Comparison of ENCODE assay signal across 10 cellular contexts in the genomic region with DNA sequence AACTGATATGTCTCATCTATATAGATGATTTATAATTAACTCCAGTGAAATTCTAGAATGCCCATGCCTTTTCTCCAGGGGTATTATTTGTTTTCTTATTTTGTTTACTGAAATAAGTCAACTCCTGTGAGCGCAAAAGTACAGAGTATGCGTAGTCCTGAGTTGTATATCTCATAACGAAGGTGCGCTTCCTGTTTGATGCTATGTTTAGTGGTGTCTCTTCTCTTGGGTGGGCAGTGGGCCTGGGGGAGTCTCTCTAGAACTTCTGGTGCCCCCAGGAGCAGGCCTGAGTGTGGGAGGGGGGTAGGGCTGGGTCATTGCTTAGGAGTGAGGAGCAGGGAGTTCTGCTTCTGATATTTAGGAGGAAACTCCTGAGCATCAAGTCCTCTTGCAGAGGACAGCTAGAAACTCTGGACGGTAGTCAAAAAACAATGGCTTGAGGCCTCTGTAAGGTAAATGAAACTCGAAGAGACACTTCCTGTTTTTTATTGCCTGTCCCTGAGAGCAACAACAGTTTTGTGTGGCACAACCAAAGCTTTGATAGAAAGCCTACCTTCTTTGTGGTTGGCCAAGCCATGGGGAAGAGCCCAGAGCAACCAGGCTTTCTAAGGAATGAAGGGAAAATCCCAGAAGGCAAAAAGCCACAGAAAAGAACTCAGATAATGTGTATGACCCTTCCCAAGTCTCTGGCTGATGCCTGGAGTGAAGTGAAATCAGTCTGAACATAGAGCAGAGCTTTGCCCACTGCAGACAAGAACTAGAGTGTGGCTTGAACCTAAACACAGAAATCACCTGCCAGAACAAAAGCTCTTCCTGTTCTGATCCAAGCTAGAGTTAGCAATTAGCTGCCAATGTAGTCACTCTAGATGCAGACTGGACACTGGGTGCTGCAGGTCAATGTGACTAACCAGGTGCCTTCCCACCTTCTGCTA. TPM values are rescaled to one million over a fixed set of nuclear protein-coding genes. Genes with fewer than 3 reads are reported as not detected.
DNase-seq lines count a peak whose midpoint lies in the region; ATAC-seq and TF ChIP-seq lines count a peak whose summit lies in the region.
"Had no signal": no experiment of that assay in that cellular context is flagged by ENCODE, and none has a peak within 500 bp of the region (broad histone marks: within the 10 kb centered on the region; RNA-seq: fewer than 3 reads in every experiment).

No MANE protein-coding gene starts in this region.

- no peaks in the 10 kb centered on the region for H3K9me3 Mint-ChIP-seq in central memory CD8-positive, alpha-beta T cell

- no peaks in the 10 kb centered on the region for H3K27me3 ChIP-seq in breast epithelium

- H3K27ac Mint-ChIP-seq in central memory CD8-positive, alpha-beta T cell (ENCODE audit: low read depth): peak overlapping the region; percentile 61
- H3K27ac Mint-ChIP-seq: WTC11 had no signal

- no peak for TF ChIP-seq POLR2A in breast epithelium (IDR thresholded peaks at IDR 0.05)

- no peak for TF ChIP-seq CTCF in breast epithelium (IDR thresholded peaks at IDR 0.05)

- peak overlapping the region; percentile 59 for H3K4me3 Mint-ChIP-seq in central memory CD8-positive, alpha-beta T cell
- H3K4me3 Mint-ChIP-seq: WTC11 had no signal

- peaks cover 0 to 13% of the 10 kb centered on the region in 2 donors for H3K9me3 ChIP-seq in breast epithelium

- peaks cover 58% of the 10 kb centered on the region for H3K4me1 Mint-ChIP-seq in central memory CD8-positive, alpha-beta T cell
- H3K4me1 Mint-ChIP-seq: WTC11 had no signal

- ATAC-seq in GM18498 (IDR thresholded peaks at IDR 0.05; ENCODE audit: unreplicated experiment): peak; percentile 54
- peak; percentile 43 for ATAC-seq in GM21390 (IDR thresholded peaks at IDR 0.05; ENCODE audit: unreplicated experiment)
- ATAC-seq in central memory CD8-positive, alpha-beta T cell (replicated peaks; ENCODE audit: extremely low read depth, poor library complexity, severe bottlenecking): peak; percentile 20
- ATAC-seq in HG02623 (IDR thresholded peaks at IDR 0.05; ENCODE audit: unreplicated experiment): no peak
- ATAC-seq: WTC11 had no signal

- H3K27ac ChIP-seq in breast epithelium: no peak overlapping the region

- no peaks in the 10 kb centered on the region for H3K36me3 ChIP-seq in breast epithelium

- H3K4me3 ChIP-seq in breast epithelium: no peak overlapping the region

- in situ Hi-C loops in KBM-7 (cut with MboI; ENCODE audit: low pct_unique_long_range_greater_than_20kb, low sequenced_read_pairs): no loop called here

- intact Hi-C loops in breast epithelium (cut with DNase I; ENCODE audit: low total_unique reads): no loop called here

- H3K27me3 Mint-ChIP-seq in central memory CD8-positive, alpha-beta T cell: no peaks in the 10 kb centered on the region

- no peaks in the 10 kb centered on the region for H3K4me1 ChIP-seq in breast epithelium

- peaks cover 10% of the 10 kb centered on the region for H3K36me3 Mint-ChIP-seq in central memory CD8-positive, alpha-beta T cell (ENCODE audit: insufficient read depth)

- DNase-seq in KBM-7 (peak; percentile 51), NCI-H82 treated with DMSO at 0.1 percent for 48 hours (lab: John Stamatoyannopoulos, UW; ENCODE audit: unreplicated experiment) (no peak), NCI-H69 (lab: John Stamatoyannopoulos, UW) (no peak), breast epithelium (ENCODE audit: low spot score in 2 of 2) (no peak)
- DNase-seq in central memory CD8-positive, alpha-beta T cell (ENCODE audit: low spot score in 2 of 2): no peak
- DNase-seq: NCI-H1092 treated with DMSO at 0.1 percent for 48 hours had no signal

RNA-seq across cellular contexts. Expression of gene SP140L, which starts 8.5 kb away (rescaled TPM):
- total RNA-seq in breast epithelium: 10 to 100 TPM in 2 of 3 donors, 1 to 10 TPM in 1; 8.5 to 56.1 (median 17.4) TPM
